ENCODE assay signal across 8 cellular contexts in the genomic region with DNA sequence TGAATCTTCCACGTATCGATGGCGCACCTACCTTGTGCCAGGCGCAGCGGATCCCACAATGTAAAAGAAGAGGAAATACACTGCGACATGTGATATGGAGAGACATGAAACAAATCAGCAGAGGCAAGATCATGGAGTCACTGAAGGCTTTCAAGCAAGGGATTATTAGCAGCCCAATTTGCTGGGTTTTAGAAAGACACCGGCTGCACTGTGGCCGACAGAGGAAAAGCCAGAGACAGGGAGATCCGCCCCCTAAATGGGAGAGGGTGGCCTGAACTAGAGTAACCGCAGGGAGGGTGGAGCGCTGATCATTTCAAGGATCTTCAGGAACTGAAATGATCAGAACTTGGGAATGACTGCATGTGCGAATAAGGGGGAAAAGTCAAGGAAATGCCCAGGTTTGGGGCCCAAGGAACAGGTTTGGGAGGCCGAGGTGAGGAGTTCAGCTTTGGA. TPM values are rescaled to one million over a fixed set of nuclear protein-coding genes. Genes with fewer than 3 reads are reported as not detected.
DNase-seq lines count a peak whose midpoint lies in the region; ATAC-seq and TF ChIP-seq lines count a peak whose summit lies in the region.

No MANE protein-coding gene starts in this region.

- peaks cover 0 to 2% (median 0%) of the 10 kb centered on the region in 3 donors for H3K27me3 Mint-ChIP-seq in CD14-positive monocyte (ENCODE audit: low read depth in 3 of 3)
- H3K27me3 Mint-ChIP-seq in central memory CD8-positive, alpha-beta T cell, result no peaks in the 10 kb centered on the region
- no peaks in the 10 kb centered on the region for H3K27me3 Mint-ChIP-seq in naive thymus-derived CD4-positive, alpha-beta T cell

- peaks cover 26 to 38% of the 10 kb centered on the region in 2 donors for H3K36me3 Mint-ChIP-seq in CD14-positive monocyte
- peaks cover 24% of the 10 kb centered on the region for H3K36me3 Mint-ChIP-seq in central memory CD8-positive, alpha-beta T cell (ENCODE audit: insufficient read depth)
- H3K36me3 Mint-ChIP-seq in naive thymus-derived CD4-positive, alpha-beta T cell, result peaks cover 2 to 15% (median 8%) of the 10 kb centered on the region in 5 donors

- H3K27ac ChIP-seq in naive thymus-derived CD4-positive, alpha-beta T cell (ENCODE audit: low read depth, low read length), result peak overlapping the region; percentile 77

- peaks cover 14 to 24% of the 10 kb centered on the region in 2 donors for H3K4me1 ChIP-seq in naive thymus-derived CD4-positive, alpha-beta T cell (ENCODE audit: control insufficient read depth in 2 of 2, insufficient read depth in 2 of 2, low read length in 2 of 2)

- peak overlapping the region; percentile 91 for H3K4me3 ChIP-seq in naive thymus-derived CD4-positive, alpha-beta T cell (ENCODE audit: low read length)

- no peak for DNase-seq in CD14-positive monocyte (ENCODE audit: low spot score)
- DNase-seq in Kasumi-1 (lab: John Stamatoyannopoulos, UW), result peak; percentile 23 to 55
- DNase-seq in central memory CD8-positive, alpha-beta T cell (ENCODE audit: low spot score in 2 of 2), result no peak
- DNase-seq in naive thymus-derived CD4-positive, alpha-beta T cell, result no peak
- no peak for DNase-seq in occipital lobe (lab: John Stamatoyannopoulos, UW)
- DNase-seq in posterior cingulate gyrus, result no peak
- DNase-seq in dermis blood vessel endothelial cell, result no peak
- DNase-seq in activated CD8-positive, alpha-beta memory T cell treated with anti-CD3 and anti-CD28 coated beads, Interleukin-2, amount 50 U/mL, for 4 hours, result no peak

- intact Hi-C loops in CD14-positive monocyte (cut with micrococcal nuclease), result loop anchor here (5.0 to 10.0 kb wide), 2 partner anchors 53 to 470 kb away; partner anchors contain the start of genes BTBD1 (in 1 of the 2) and RPS17 (in 1 of the 2)
- intact Hi-C loops in naive thymus-derived CD4-positive, alpha-beta T cell (cut with micrococcal nuclease), result loop anchor here in 1 of 2 donors (5.0 kb wide), 1 partner anchor 330 kb away; no protein-coding TSS in a partner anchor
- intact Hi-C loops in posterior cingulate gyrus (cut with DNase I), result loop anchor here (5.0 to 10.0 kb wide), 2 partner anchors 113 to 205 kb away; partner anchors contain the start of genes FSD2 and WHAMM

- POLR2A ChIA-PET in naive thymus-derived CD4-positive, alpha-beta T cell (lab: Charles Lee), result interaction anchor here (0.8 to 3.9 kb wide), 4 partner anchors 25 to 472 kb away, joined by 3 to 27 read pairs (median 14); partner anchors contain the start of genes BTBD1, RAMAC and RPS17

- no peak for ATAC-seq in central memory CD8-positive, alpha-beta T cell (replicated peaks; ENCODE audit: extremely low read depth, poor library complexity, severe bottlenecking)
- no peak for ATAC-seq in naive thymus-derived CD4-positive, alpha-beta T cell

- H3K27me3 ChIP-seq in naive thymus-derived CD4-positive, alpha-beta T cell (ENCODE audit: control insufficient read depth in 2 of 2, insufficient read depth in 2 of 2, low read length in 2 of 2), result no peaks in the 10 kb centered on the region

- peak overlapping the region; percentile 92 to 96 for H3K4me3 Mint-ChIP-seq in CD14-positive monocyte
- H3K4me3 Mint-ChIP-seq in central memory CD8-positive, alpha-beta T cell, result peak overlapping the region; percentile 88
- peak overlapping the region; percentile 91 to 100 (median 96) for H3K4me3 Mint-ChIP-seq in naive thymus-derived CD4-positive, alpha-beta T cell

- H3K27ac Mint-ChIP-seq in CD14-positive monocyte, result peak overlapping the region; percentile 50 to 86 (median 82)
- H3K27ac Mint-ChIP-seq in central memory CD8-positive, alpha-beta T cell (ENCODE audit: low read depth), result peak overlapping the region; percentile 60
- H3K27ac Mint-ChIP-seq in naive thymus-derived CD4-positive, alpha-beta T cell, result peak overlapping the region; percentile 58 to 98 (median 92)

- H3K36me3 ChIP-seq in naive thymus-derived CD4-positive, alpha-beta T cell (ENCODE audit: control insufficient read depth in 2 of 3, insufficient read depth in 3 of 3, low read length in 3 of 3), result peaks cover 6 to 31% (median 12%) of the 10 kb centered on the region in 3 experiments

- H3K9me3 Mint-ChIP-seq in CD14-positive monocyte, result peaks cover 0 to 3% (median 0%) of the 10 kb centered on the region in 7 donors
- H3K9me3 Mint-ChIP-seq in central memory CD8-positive, alpha-beta T cell, result no peaks in the 10 kb centered on the region
- H3K9me3 Mint-ChIP-seq in naive thymus-derived CD4-positive, alpha-beta T cell, result peaks cover 0 to 2% (median 0%) of the 10 kb centered on the region in 11 donors

- CTCF ChIA-PET in naive thymus-derived CD4-positive, alpha-beta T cell (lab: Charles Lee), result no interaction called here

- peaks cover 32% of the 10 kb centered on the region for H3K4me1 Mint-ChIP-seq in CD14-positive monocyte
- H3K4me1 Mint-ChIP-seq in central memory CD8-positive, alpha-beta T cell, result peaks cover 42% of the 10 kb centered on the region
- peaks cover 42 to 74% (median 53%) of the 10 kb centered on the region in 7 donors for H3K4me1 Mint-ChIP-seq in naive thymus-derived CD4-positive, alpha-beta T cell

- H3K9me3 ChIP-seq in naive thymus-derived CD4-positive, alpha-beta T cell (ENCODE audit: control insufficient read depth in 2 of 3, low read length in 3 of 3), result no peaks in the 10 kb centered on the region

- TF ChIP-seq CTCF in CD14-positive monocyte (IDR thresholded peaks at IDR 0.05), result no peak

RNA-seq across cellular contexts. Expression of gene C15orf40, which starts 0.6 kb away (rescaled TPM):
- 10 to 100 TPM; 25.7 to 32.1 TPM for polyA plus RNA-seq in CD14-positive monocyte
- 10 to 100 TPM; 12.1 to 47.2 (median 28.9) TPM for total RNA-seq in naive thymus-derived CD4-positive, alpha-beta T cell
- polyA plus RNA-seq in naive thymus-derived CD4-positive, alpha-beta T cell, result 10 to 100 TPM; 46.1 to 82.3 TPM
- 18.6 TPM for total RNA-seq in occipital lobe
- 11.9 and 14.1 TPM in 2 replicates for total RNA-seq in dermis blood vessel endothelial cell

RNA-seq across cellular contexts. Expression of gene RAMAC, which starts 26.1 kb away (rescaled TPM):
- polyA plus RNA-seq in CD14-positive monocyte, result 10 to 100 TPM; 27.7 to 39.9 TPM
- 10 to 100 TPM; 14.2 to 27.7 (median 18.7) TPM for total RNA-seq in naive thymus-derived CD4-positive, alpha-beta T cell
- 10 to 100 TPM; 28.0 to 33.4 TPM for polyA plus RNA-seq in naive thymus-derived CD4-positive, alpha-beta T cell
- total RNA-seq in occipital lobe (41.5 TPM), dermis blood vessel endothelial cell (19.4 and 26.2 TPM in 2 replicates)

RNA-seq across cellular contexts. Expression of gene BTBD1, which starts 55.0 kb away (rescaled TPM):
- polyA plus RNA-seq in CD14-positive monocyte, result 10 to 100 TPM; 37.2 to 48.8 TPM
- 10 to 100 TPM; 35.0 to 57.6 (median 36.4) TPM for total RNA-seq in naive thymus-derived CD4-positive, alpha-beta T cell
- polyA plus RNA-seq in naive thymus-derived CD4-positive, alpha-beta T cell, result 10 to 100 TPM; 39.9 to 45.1 TPM
- total RNA-seq in occipital lobe (150 TPM), dermis blood vessel endothelial cell (131 and 146 TPM in 2 replicates)

RNA-seq across cellular contexts. Expression of gene HOMER2, which starts 59.5 kb away (rescaled TPM):
- 1 to 10 TPM in 1 of 2 donors, under 1 TPM in 1; 0.92 to 1.6 TPM for polyA plus RNA-seq in CD14-positive monocyte
- 10 to 100 TPM in 1 of 5 experiments, 1 to 10 TPM in 4; 3.8 to 29.1 (median 6.6) TPM for total RNA-seq in naive thymus-derived CD4-positive, alpha-beta T cell
- 1 to 10 TPM; 3.8 to 4.8 TPM for polyA plus RNA-seq in naive thymus-derived CD4-positive, alpha-beta T cell
- total RNA-seq in occipital lobe (76.7 TPM), dermis blood vessel endothelial cell (0.42 and 1.7 TPM in 2 replicates)

Comparison
In these comparisons a context has a peak if more than half of its experiments do, and no peak if none do; other contexts are left out.
1. DNase-seq: peak in Kasumi-1 (2 of 2); none in CD14-positive monocyte (single experiment), central memory CD8-positive, alpha-beta T cell (0 of 2), naive thymus-derived CD4-positive, alpha-beta T cell (0 of 9), occipital lobe (single experiment), posterior cingulate gyrus (0 of 10), dermis blood vessel endothelial cell (single experiment) and activated CD8-positive, alpha-beta memory T cell treated with anti-CD3 and anti-CD28 coated beads, Interleukin-2, amount 50 U/mL, for 4 hours (single experiment).
2. Peak in every context shown above with its lines, with median percentiles within 50 percentile points of each other: H3K27ac Mint-ChIP-seq and H3K4me3 Mint-ChIP-seq.